In the genomic region with DNA sequence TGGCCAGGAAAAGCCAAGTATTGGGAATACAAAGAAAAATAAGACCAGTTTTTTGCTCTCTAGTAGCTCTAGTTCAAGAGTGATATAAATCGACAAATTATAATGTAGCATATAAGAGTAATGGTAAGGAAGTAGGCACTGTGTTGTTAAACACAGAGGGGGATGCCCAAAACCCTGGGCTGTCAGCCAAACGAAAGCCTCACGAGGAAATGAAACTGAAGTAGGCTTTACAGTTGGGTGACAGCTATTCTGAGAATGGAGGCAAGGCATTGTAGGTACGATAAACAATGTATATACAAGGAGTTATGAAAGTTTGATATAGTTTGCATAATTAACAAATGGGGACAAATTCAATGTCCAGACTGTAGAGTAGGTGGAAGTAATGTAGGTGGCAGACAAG, we compare ENCODE assay signal across 10 cellular contexts.
A peak's percentile ranks its signal among the peaks of the same experiment; 100 is the strongest.
DNase-seq lines count a peak whose midpoint lies in the region; ATAC-seq and TF ChIP-seq lines count a peak whose summit lies in the region.
"Had no signal": no experiment of that assay in that cellular context is flagged by ENCODE, and none has a peak within 500 bp of the region (broad histone marks: within the 10 kb centered on the region; RNA-seq: fewer than 3 reads in every experiment).

No MANE protein-coding gene starts in this region.

- intact Hi-C loops in activated B cell treated with CpG ODN at 0.5 μM for 24 hours (cut with micrococcal nuclease) = loop anchor here (2.0 kb wide), 1 partner anchor 688 kb away; no protein-coding TSS in a partner anchor
- intact Hi-C loops in CD8-positive, alpha-beta T cell (cut with DNase I, micrococcal nuclease) = no loop called here

- no peaks in the 10 kb centered on the region for H3K36me3 ChIP-seq in CD8-positive, alpha-beta T cell (ENCODE audit: insufficient read depth, low read length)

- H3K27ac ChIP-seq in CD8-positive, alpha-beta T cell (ENCODE audit: low read depth, low read length) = no peak overlapping the region

- POLR2A ChIA-PET in activated B cell treated with CpG ODN at 0.5 μM for 24 hours (lab: Charles Lee) = no interaction called here
- POLR2A ChIA-PET in CD8-positive, alpha-beta T cell (lab: Charles Lee) = no interaction called here

- DNase-seq in GM13977 (ENCODE audit: low spot score) (peak; percentile 22), GM20000 (ENCODE audit: low spot score) (peak; percentile 16), activated B cell treated with CpG ODN at 0.5 μM for 24 hours (no peak), NCI-H82 (lab: John Stamatoyannopoulos, UW) (no peak), SHP77 (lab: John Stamatoyannopoulos, UW) (no peak)
- no peak for DNase-seq in CD8-positive, alpha-beta T cell
- DNase-seq in activated CD4-positive, alpha-beta T cell treated with anti-CD3 and anti-CD28 coated beads, Interleukin-2, amount 50 U/mL, for 48 hours = no peak
- DNase-seq: DND-41 had no signal

- no peaks in the 10 kb centered on the region for H3K4me1 ChIP-seq in CD8-positive, alpha-beta T cell (ENCODE audit: insufficient read depth, low read length)

- H3K36me3 Mint-ChIP-seq in activated B cell treated with CpG ODN at 0.5 μM for 24 hours (ENCODE audit: low read depth) = no peaks in the 10 kb centered on the region
- no peaks in the 10 kb centered on the region for H3K36me3 Mint-ChIP-seq in CD8-positive, alpha-beta T cell
- H3K36me3 Mint-ChIP-seq: IgD-negative memory B cell had no signal

- no peak overlapping the region for H3K27ac Mint-ChIP-seq in activated B cell treated with CpG ODN at 0.5 μM for 24 hours
- no peak overlapping the region for H3K27ac Mint-ChIP-seq in CD8-positive, alpha-beta T cell

- in situ Hi-C loops in GM13977 (cut with MboI; ENCODE audit: low pct_unique_long_range_greater_than_20kb, low sequenced_read_pairs, unreplicated experiment) = no loop called here

- peaks cover 45% of the 10 kb centered on the region for H3K4me1 Mint-ChIP-seq in activated B cell treated with CpG ODN at 0.5 μM for 24 hours
- no peaks in the 10 kb centered on the region for H3K4me1 Mint-ChIP-seq in CD8-positive, alpha-beta T cell (ENCODE audit: low read depth)

- H3K4me3 ChIP-seq in CD8-positive, alpha-beta T cell (ENCODE audit: low read depth, low read length) = no peak overlapping the region

- ATAC-seq in HG03139 (IDR thresholded peaks at IDR 0.05; ENCODE audit: unreplicated experiment) = peak; percentile 97
- peak; percentile 95 for ATAC-seq in activated B cell treated with CpG ODN at 0.5 μM for 24 hours (ENCODE audit: low read depth)
- no peak for ATAC-seq in CD8-positive, alpha-beta T cell

- no peaks in the 10 kb centered on the region for H3K27me3 Mint-ChIP-seq in activated B cell treated with CpG ODN at 0.5 μM for 24 hours
- H3K27me3 Mint-ChIP-seq in CD8-positive, alpha-beta T cell (ENCODE audit: low read depth) = no peaks in the 10 kb centered on the region

- H3K9me3 Mint-ChIP-seq in activated B cell treated with CpG ODN at 0.5 μM for 24 hours = no peaks in the 10 kb centered on the region
- H3K9me3 Mint-ChIP-seq in CD8-positive, alpha-beta T cell = no peaks in the 10 kb centered on the region

- H3K9me3 ChIP-seq in CD8-positive, alpha-beta T cell (ENCODE audit: low read length) = no peaks in the 10 kb centered on the region

- H3K4me3 Mint-ChIP-seq in activated B cell treated with CpG ODN at 0.5 μM for 24 hours = peak overlapping the region; percentile 5
- no peak overlapping the region for H3K4me3 Mint-ChIP-seq in CD8-positive, alpha-beta T cell

- no peak for TF ChIP-seq CTCF in GM13977 (IDR thresholded peaks at IDR 0.05; ENCODE audit: extremely low read depth, insufficient read depth, missing control alignments)
- no peak for TF ChIP-seq CTCF in GM20000 (IDR thresholded peaks at IDR 0.05; ENCODE audit: extremely low read depth, missing control alignments)
- TF ChIP-seq CTCF in activated B cell treated with CpG ODN at 0.5 μM for 24 hours (IDR thresholded peaks at IDR 0.05) = no peak
- TF ChIP-seq CTCF in CD8-positive, alpha-beta T cell (IDR thresholded peaks at IDR 0.05) = no peak

- H3K27me3 ChIP-seq in CD8-positive, alpha-beta T cell (ENCODE audit: insufficient read depth, low read length) = no peaks in the 10 kb centered on the region

- CTCF ChIA-PET in activated B cell treated with CpG ODN at 0.5 μM for 24 hours (lab: Charles Lee) = no interaction called here
- CTCF ChIA-PET in CD8-positive, alpha-beta T cell (lab: Charles Lee) = no interaction called here

Comparison
In these comparisons a context has a peak if more than half of its experiments do, and no peak if none do; other contexts are left out.
1. DNase-seq: peak in GM13977 (single experiment) and GM20000 (single experiment); none in activated B cell treated with CpG ODN at 0.5 μM for 24 hours (single experiment), NCI-H82 (single experiment), CD8-positive, alpha-beta T cell (0 of 7), activated CD4-positive, alpha-beta T cell treated with anti-CD3 and anti-CD28 coated beads, Interleukin-2, amount 50 U/mL, for 48 hours (0 of 2) and SHP77 (0 of 2).